Comparison of ENCODE assay signal across 8 cellular contexts in the genomic region with DNA sequence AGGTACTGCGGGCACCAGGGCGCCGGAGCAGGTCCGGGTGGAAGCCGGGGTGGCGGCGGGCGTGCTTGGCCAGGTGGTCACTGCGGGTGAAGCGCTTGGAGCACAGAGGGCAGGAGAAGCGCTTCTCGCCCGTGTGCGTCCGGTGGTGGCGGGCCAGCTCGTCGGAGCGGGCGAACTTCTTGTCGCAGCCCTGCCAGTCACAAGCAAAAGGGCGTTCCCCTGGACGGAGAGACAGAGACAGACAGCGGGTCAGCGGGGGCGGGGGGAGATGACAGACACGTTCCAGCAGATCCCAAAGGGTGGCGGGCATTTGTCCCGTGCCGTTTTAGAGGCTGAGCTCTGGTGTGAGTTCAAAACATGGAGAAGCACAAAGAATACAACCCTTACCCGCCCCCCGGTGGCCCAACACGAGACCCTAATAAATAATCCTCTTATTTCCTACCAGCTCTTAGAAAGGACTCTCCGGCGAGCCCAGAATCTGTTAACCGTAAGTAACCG. TPM values are rescaled to one million over a fixed set of nuclear protein-coding genes. Genes with fewer than 3 reads are reported as not detected.
DNase-seq lines count a peak whose midpoint lies in the region; ATAC-seq and TF ChIP-seq lines count a peak whose summit lies in the region.

No MANE protein-coding gene starts in this region.

- H4K20me1 ChIP-seq in Karpas-422 (ENCODE audit: insufficient read depth, low read depth, low read length) = peaks cover 45% of the 10 kb centered on the region

- H3K36me3 ChIP-seq in Karpas-422 (ENCODE audit: insufficient read depth, low read length) (no peaks in the 10 kb centered on the region; the same call in 1 of the 2 replicates), breast epithelium (no peaks in the 10 kb centered on the region), lung (ENCODE audit: control insufficient read depth in 2 of 2, insufficient read depth in 2 of 2, low read length in 2 of 2) (peaks cover 0 to 6% of the 10 kb centered on the region in 2 donors)

- H3K4me2 ChIP-seq in Karpas-422 (ENCODE audit: low read depth, low read length, poor library complexity, severe bottlenecking) = no peak overlapping the region

- DNase-seq in Karpas-422 (peak; percentile 45), breast epithelium (ENCODE audit: low spot score in 2 of 2) (no peak), lung (ENCODE audit: low spot score) (no peak), NCI-H2107 treated with DMSO at 0.1 percent for 48 hours (lab: John Stamatoyannopoulos, UW; ENCODE audit: unreplicated experiment) (no peak), mesenteric fat pad (ENCODE audit: low spot score) (no peak), NCI-H1092 (lab: John Stamatoyannopoulos, UW) (no peak)

- TF ChIP-seq POLR2A in breast epithelium (IDR thresholded peaks at IDR 0.05) = no peak

- no peak overlapping the region for H2AFZ ChIP-seq in Karpas-422 (ENCODE audit: low read length)

- H3K9ac ChIP-seq in Karpas-422 (ENCODE audit: low read length) = no peak overlapping the region

- ATAC-seq in lung (ENCODE audit: insufficient read depth, low FRiP score) (no peak), HG02973 (IDR thresholded peaks at IDR 0.05; ENCODE audit: unreplicated experiment) (no peak)

- H3K9me3 ChIP-seq in Karpas-422 (ENCODE audit: low read length) (no peaks in the 10 kb centered on the region), breast epithelium (no peaks in the 10 kb centered on the region), lung (ENCODE audit: control insufficient read depth in 2 of 2, insufficient read depth in 1 of 2, low read length in 1 of 2) (no peaks in the 10 kb centered on the region)

- H3K79me2 ChIP-seq in Karpas-422 (ENCODE audit: low read length) = peaks cover 79% of the 10 kb centered on the region

- intact Hi-C loops in breast epithelium (cut with DNase I; ENCODE audit: low total_unique reads) = loop anchor here (5.0 kb wide), 1 partner anchor 1508 kb away; no protein-coding TSS in a partner anchor

- TF ChIP-seq CTCF in 22Rv1 (IDR thresholded peaks at IDR 0.05) (no peak), breast epithelium (IDR thresholded peaks at IDR 0.05) (no peak), lung (IDR thresholded peaks at IDR 0.05; ENCODE audit: control extremely low read depth, extremely low read depth) (no peak)

- no peaks in the 10 kb centered on the region for H3K9me2 ChIP-seq in Karpas-422 (replicated peaks; ENCODE audit: insufficient read depth, low read length)

- peaks cover 71% of the 10 kb centered on the region for H3K4me1 ChIP-seq in Karpas-422 (ENCODE audit: low read length)
- peaks cover 14 to 25% of the 10 kb centered on the region in 2 donors for H3K4me1 ChIP-seq in breast epithelium
- H3K4me1 ChIP-seq in lung (ENCODE audit: control insufficient read depth in 2 of 2, insufficient read depth in 2 of 2, low read length in 2 of 2) = peaks cover 0 to 48% of the 10 kb centered on the region in 2 donors

- 63 to 76% methylated on average over 37 of the region's 37 CpGs for WGBS in lung, 2 donors

- H3K27ac ChIP-seq in 22Rv1 = peak overlapping the region; percentile 93
- H3K27ac ChIP-seq in Karpas-422 (ENCODE audit: low read length) = no peak overlapping the region
- peak overlapping the region; percentile 93 to 95 for H3K27ac ChIP-seq in breast epithelium
- peak overlapping the region; percentile 61 to 88 for H3K27ac ChIP-seq in lung (ENCODE audit: low read depth in 1 of 2, low read length in 1 of 2)

- H3K27me3 ChIP-seq in Karpas-422 (ENCODE audit: low read length) (no peaks in the 10 kb centered on the region), breast epithelium (no peaks in the 10 kb centered on the region), lung (ENCODE audit: control insufficient read depth, insufficient read depth) (no peaks in the 10 kb centered on the region)

- H3K4me3 ChIP-seq in Karpas-422 (ENCODE audit: low read length) (no peak overlapping the region), breast epithelium (peak overlapping the region; percentile 44 to 78 (median 56)), lung (no peak overlapping the region)

RNA-seq across cellular contexts. Expression of a gene that starts 6.3 kb away (rescaled TPM):
- total RNA-seq in Karpas-422 (2014; rRNA removed; shearing (Covaris generic); ENCODE audit: low replicate concordance) = 15.7 and 16.3 TPM in 2 replicates
- 10 to 100 TPM; 10.4 to 25.2 (median 19.7) TPM for total RNA-seq in breast epithelium
- total RNA-seq in lung = 10 to 100 TPM; 15.6 to 40.3 TPM
- polyA plus RNA-seq in lung = 10 to 100 TPM; 22.3 to 32.0 TPM
- 34.0 TPM for total RNA-seq in mesenteric fat pad

RNA-seq across cellular contexts. Expression of a gene that starts 8.8 kb away (rescaled TPM):
- total RNA-seq in Karpas-422 (2014; rRNA removed; shearing (Covaris generic); ENCODE audit: low replicate concordance) = 12.8 and 13.2 TPM in 2 replicates
- 1 to 10 TPM; 2.9 to 4.6 (median 4.1) TPM for total RNA-seq in breast epithelium
- 10 to 100 TPM in 1 of 2 donors, 1 to 10 TPM in 1; 3.3 to 25.6 TPM for total RNA-seq in lung
- 10 to 100 TPM; 13.8 to 17.8 TPM for polyA plus RNA-seq in lung
- total RNA-seq in mesenteric fat pad = 19.0 TPM

RNA-seq across cellular contexts. Expression of a gene that starts 30.7 kb away (rescaled TPM):
- total RNA-seq in Karpas-422 (2014; rRNA removed; shearing (Covaris generic); ENCODE audit: low replicate concordance) = 52.5 and 110 TPM in 2 replicates
- total RNA-seq in breast epithelium = 10 to 100 TPM; 62.4 to 81.3 (median 76.0) TPM
- total RNA-seq in lung = 10 to 100 TPM; 68.8 to 84.9 TPM
- 100 to 1,000 TPM in 1 of 2 donors, 10 to 100 TPM in 1; 97.0 to 110 TPM for polyA plus RNA-seq in lung
- total RNA-seq in mesenteric fat pad = 67.2 TPM

RNA-seq across cellular contexts. Expression of a gene that starts 42.5 kb away (rescaled TPM):
- total RNA-seq in Karpas-422 (2014; rRNA removed; shearing (Covaris generic); ENCODE audit: low replicate concordance) = 1.0 and 6.0 TPM in 2 replicates
- 1 to 10 TPM in 2 of 3 donors, under 1 TPM in 1; 0.66 to 1.4 (median 1.0) TPM for total RNA-seq in breast epithelium
- total RNA-seq in lung = 1 to 10 TPM; 2.2 to 2.4 TPM
- polyA plus RNA-seq in lung = 1 to 10 TPM in 1 of 2 donors, under 1 TPM in 1; 0.69 to 1.3 TPM
- 0.80 TPM for total RNA-seq in mesenteric fat pad

RNA-seq across cellular contexts. Expression of a gene that starts 50.6 kb away (rescaled TPM):
- 1.2 and 5.2 TPM in 2 replicates for total RNA-seq in Karpas-422 (2014; rRNA removed; shearing (Covaris generic); ENCODE audit: low replicate concordance)
- total RNA-seq in breast epithelium (1 to 10 TPM; 1.1 to 5.4 (median 4.9) TPM), lung (10 to 100 TPM in 1 of 2 donors, 1 to 10 TPM in 1; 4.0 to 11.9 TPM), mesenteric fat pad (6.1 TPM)
- polyA plus RNA-seq in lung = 1 to 10 TPM; 6.4 to 7.2 TPM

Comparison
In these comparisons a context has a peak if more than half of its experiments do, and no peak if none do; other contexts are left out.
1. H3K4me3 ChIP-seq: peak in breast epithelium (3 of 3); none in Karpas-422 (single experiment) and lung (single experiment).